In the genomic region with DNA sequence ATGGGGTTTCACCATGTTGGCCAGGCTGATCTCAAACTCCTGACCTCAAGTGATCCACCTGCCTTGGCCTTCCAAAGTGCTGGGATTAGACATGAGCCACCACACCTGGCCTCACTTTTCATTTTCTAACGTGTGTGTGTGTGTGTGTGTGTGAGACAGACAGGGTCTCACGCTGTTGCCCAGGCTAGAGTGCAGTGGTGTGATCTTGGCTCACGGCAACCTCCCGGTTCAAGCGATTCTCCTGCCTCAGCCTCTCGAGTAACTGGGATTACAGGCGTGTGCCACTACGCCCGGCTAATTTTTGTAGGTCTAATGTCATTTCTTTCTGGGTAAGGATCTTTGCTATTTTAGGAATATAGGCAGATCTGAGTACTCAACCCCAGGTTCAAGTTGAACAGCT, we compare ENCODE assay signal across 7 cellular contexts. TPM values are rescaled to one million over a fixed set of nuclear protein-coding genes. Genes with fewer than 3 reads are reported as not detected.
DNase-seq lines count a peak whose midpoint lies in the region; ATAC-seq and TF ChIP-seq lines count a peak whose summit lies in the region.
"Not testable (repeated sequence)": the region's sequence is repeated elsewhere in the genome, so short reads cannot be mapped to it uniquely, and the experiment has no call there.
"Had no signal": no experiment of that assay in that cellular context is flagged by ENCODE, and none has a peak within 500 bp of the region (broad histone marks: within the 10 kb centered on the region; RNA-seq: fewer than 3 reads in every experiment).

No MANE protein-coding gene starts in this region.

- not testable (repeated sequence) for H2BK120ac ChIP-seq in H9 (ENCODE audit: low read depth, low read length, poor library complexity, severe bottlenecking)

- H3K9me3 ChIP-seq in H9 (ENCODE audit: control insufficient read depth, low read depth, low read length); WERI-Rb-1 (ENCODE audit: severe bottlenecking); right atrium auricular region: not testable (repeated sequence)

- H4K8ac ChIP-seq in H9 (replicated peaks; ENCODE audit: insufficient read length, low read depth, low read length) = not testable (repeated sequence)

- not testable (repeated sequence) for H3K79me1 ChIP-seq in H9 (ENCODE audit: insufficient read depth, low read depth, low read length, poor library complexity, severe bottlenecking)

- not testable (repeated sequence) for H3K27me3 Mint-ChIP-seq in H9 (ENCODE audit: low read depth); activated CD8-positive, alpha-beta memory T cell treated with anti-CD3 and anti-CD28 coated beads, Interleukin-2, amount 10 ng/mL, durations not matched to agents 7 days and 5 days

- peaks cover 21% of the 10 kb centered on the region for H3K36me3 ChIP-seq in WERI-Rb-1
- H3K36me3 ChIP-seq in right atrium auricular region = not testable (repeated sequence)

- H3K27me3 ChIP-seq in H9 (ENCODE audit: insufficient read depth, low read length); WERI-Rb-1 (ENCODE audit: insufficient read depth, low read depth, severe bottlenecking); right atrium auricular region: not testable (repeated sequence)

- H3K36me3 Mint-ChIP-seq in H9 (ENCODE audit: insufficient read depth in 1 of 3, low read depth in 3 of 3) = peaks cover 14 to 23% (median 22%) of the 10 kb centered on the region in 3 experiments; a peak in 6 of 7 replicates
- not testable (repeated sequence) for H3K36me3 Mint-ChIP-seq in activated CD8-positive, alpha-beta memory T cell treated with anti-CD3 and anti-CD28 coated beads, Interleukin-2, amount 10 ng/mL, durations not matched to agents 7 days and 5 days

- not testable (repeated sequence) for H2BK20ac ChIP-seq in H9 (ENCODE audit: low read depth, low read length, poor library complexity, severe bottlenecking)

- not testable (repeated sequence) for H4K5ac ChIP-seq in H9 (ENCODE audit: insufficient read length, low read depth, low read length)

- not testable (repeated sequence) for H3K4me2 ChIP-seq in H9 (ENCODE audit: insufficient read depth, insufficient read length, low read length)

- intact Hi-C loops in posterior vena cava (cut with DNase I) = not testable (repeated sequence)

- not testable (repeated sequence) for H2BK15ac ChIP-seq in H9 (ENCODE audit: low read depth, low read length)

- not testable (repeated sequence) for H4K20me1 ChIP-seq in H9 (ENCODE audit: control insufficient read depth, insufficient read depth, insufficient read length)

- H3K9me3 Mint-ChIP-seq in H9; activated CD8-positive, alpha-beta memory T cell treated with anti-CD3 and anti-CD28 coated beads, Interleukin-2, amount 10 ng/mL, durations not matched to agents 7 days and 5 days (ENCODE audit: low read depth): not testable (repeated sequence)

- not testable (repeated sequence) for H3K23me2 ChIP-seq in H9 (ENCODE audit: insufficient read length, low read depth, low read length, poor library complexity, severe bottlenecking)

- not testable (repeated sequence) for H3K56ac ChIP-seq in H9 (ENCODE audit: insufficient read length, low read depth, low read length)

- H3K9ac ChIP-seq in H9 (ENCODE audit: extremely low read depth, insufficient read length, low read length) = not testable (repeated sequence)

- H3K4me3 Mint-ChIP-seq in H9; activated CD8-positive, alpha-beta memory T cell treated with anti-CD3 and anti-CD28 coated beads, Interleukin-2, amount 10 ng/mL, durations not matched to agents 7 days and 5 days: not testable (repeated sequence)

- not testable (repeated sequence) for H3K79me2 ChIP-seq in H9 (ENCODE audit: insufficient read depth, low read length)

- H3K4me1 Mint-ChIP-seq in H9 = not testable (repeated sequence)
- peaks cover 20% of the 10 kb centered on the region for H3K4me1 Mint-ChIP-seq in activated CD8-positive, alpha-beta memory T cell treated with anti-CD3 and anti-CD28 coated beads, Interleukin-2, amount 10 ng/mL, durations not matched to agents 7 days and 5 days

- not testable (repeated sequence) for H2AFZ ChIP-seq in H9 (ENCODE audit: low read length)

- peak overlapping the region in 2 of 3 experiments; percentile 5 to 49; a peak in 2 of 7 replicates for H3K27ac Mint-ChIP-seq in H9
- H3K27ac Mint-ChIP-seq in activated CD8-positive, alpha-beta memory T cell treated with anti-CD3 and anti-CD28 coated beads, Interleukin-2, amount 10 ng/mL, durations not matched to agents 7 days and 5 days = not testable (repeated sequence)

- H3K14ac ChIP-seq in H9 (ENCODE audit: insufficient read depth, low read length) = not testable (repeated sequence)

- H3K23ac ChIP-seq in H9 (ENCODE audit: insufficient read length, low read depth, low read length) = not testable (repeated sequence)

- CTCF ChIA-PET in activated CD8-positive, alpha-beta memory T cell treated with anti-CD3 and anti-CD28 coated beads, Interleukin-2, amount 10 ng/mL, durations not matched to agents 7 days and 5 days (lab: Charles Lee) = interaction anchor here (1.0 to 1.1 kb wide), 3 partner anchors 8 to 28 kb away, joined by 3 read pairs; no protein-coding TSS in a partner anchor

- not testable (repeated sequence) for H2BK12ac ChIP-seq in H9 (ENCODE audit: insufficient read length, low read depth, low read length)

- H3K27ac ChIP-seq in H9 (ENCODE audit: insufficient read length, low read depth, low read length); WERI-Rb-1; right atrium auricular region: not testable (repeated sequence)

- not testable (repeated sequence) for H2BK5ac ChIP-seq in H9 (ENCODE audit: insufficient read length, low read length)

- not testable (repeated sequence) for TF ChIP-seq CTCF in H9 (conservative IDR thresholded peaks at IDR 0.05); WERI-Rb-1 (IDR thresholded peaks at IDR 0.05; ENCODE audit: low read depth, low read length); right atrium auricular region (IDR thresholded peaks at IDR 0.05)
- peak; percentile 3 for TF ChIP-seq CTCF in choroid plexus epithelial cell (conservative IDR thresholded peaks at IDR 0.05; ENCODE audit: low read depth, low read length)

- H3K4me1 ChIP-seq in H9 (ENCODE audit: insufficient read depth, low read length); right atrium auricular region: not testable (repeated sequence)

- not testable (repeated sequence) for H3K18ac ChIP-seq in H9 (ENCODE audit: insufficient read length, low read depth, low read length)

- H2AK5ac ChIP-seq in H9 (ENCODE audit: insufficient read length, low read length) = not testable (repeated sequence)

- ATAC-seq in activated CD8-positive, alpha-beta memory T cell treated with anti-CD3 and anti-CD28 coated beads, Interleukin-2, amount 10 ng/mL, durations not matched to agents 7 days and 5 days = not testable (repeated sequence)

- H3K4ac ChIP-seq in H9 (ENCODE audit: low read depth, low read length) = not testable (repeated sequence)

- not testable (repeated sequence) for H3K4me3 ChIP-seq in WERI-Rb-1 (ENCODE audit: low read depth, low read length); choroid plexus epithelial cell (ENCODE audit: low read depth, low read length); right atrium auricular region

- DNase-seq in H9 (peak; percentile 33), WERI-Rb-1 (peak; percentile 11), right atrium auricular region (ENCODE audit: low spot score) (peak; percentile 43), posterior vena cava (ENCODE audit: low spot score) (peak; percentile 32)
- peak; percentile 18 for DNase-seq in activated CD8-positive, alpha-beta memory T cell treated with anti-CD3 and anti-CD28 coated beads, Interleukin-2, amount 10 ng/mL, durations not matched to agents 7 days and 5 days
- DNase-seq in choroid plexus epithelial cell (ENCODE audit: low read depth) = not testable (repeated sequence)

- WGBS in H9 (ENCODE audit: extremely low coverage, insufficient read length, low lambda C conversion rate) = no CpG with 5 or more reads among the region's 9 CpGs

- not testable (repeated sequence) for H3T11ph ChIP-seq in H9 (ENCODE audit: low read length)

- H4K91ac ChIP-seq in H9 (ENCODE audit: insufficient read length, low read depth, low read length) = not testable (repeated sequence)

RNA-seq across cellular contexts. Expression of a gene that starts 4.7 kb away (rescaled TPM):
- 8.3 and 10.1 TPM in 2 replicates for total RNA-seq in H9 (2021)
- total RNA-seq in activated CD8-positive, alpha-beta memory T cell treated with anti-CD3 and anti-CD28 coated beads, Interleukin-2, amount 10 ng/mL, durations not matched to agents 7 days and 5 days = under 1 TPM; 0.09 to 0.44 TPM
- total RNA-seq in right atrium auricular region = 1 to 10 TPM; 1.0 to 2.6 TPM
- 1 to 10 TPM; 1.4 to 2.0 TPM for total RNA-seq in posterior vena cava
- total RNA-seq: GM23248 had no signal

RNA-seq across cellular contexts. Expression of a gene that starts 30.5 kb away (rescaled TPM):
- total RNA-seq in H9 (2021) = 27.3 and 27.5 TPM in 2 replicates
- under 1 TPM in 1 of 2 experiments, not detected in 1; 0.26 TPM for total RNA-seq in activated CD8-positive, alpha-beta memory T cell treated with anti-CD3 and anti-CD28 coated beads, Interleukin-2, amount 10 ng/mL, durations not matched to agents 7 days and 5 days
- 1 to 10 TPM; 2.4 to 3.3 TPM for total RNA-seq in right atrium auricular region
- total RNA-seq in posterior vena cava = under 1 TPM; 0.43 to 0.69 TPM

RNA-seq across cellular contexts. Expression of a gene that starts 49.0 kb away (rescaled TPM):
- 127 and 130 TPM in 2 replicates for total RNA-seq in H9 (2021)
- 10 to 100 TPM; 56.5 to 69.2 TPM for total RNA-seq in activated CD8-positive, alpha-beta memory T cell treated with anti-CD3 and anti-CD28 coated beads, Interleukin-2, amount 10 ng/mL, durations not matched to agents 7 days and 5 days
- total RNA-seq in right atrium auricular region = 100 to 1,000 TPM; 258 to 290 TPM
- 100 to 1,000 TPM; 149 to 261 TPM for total RNA-seq in posterior vena cava
